ENCODE assay signal across 20 cellular contexts in the genomic region with DNA sequence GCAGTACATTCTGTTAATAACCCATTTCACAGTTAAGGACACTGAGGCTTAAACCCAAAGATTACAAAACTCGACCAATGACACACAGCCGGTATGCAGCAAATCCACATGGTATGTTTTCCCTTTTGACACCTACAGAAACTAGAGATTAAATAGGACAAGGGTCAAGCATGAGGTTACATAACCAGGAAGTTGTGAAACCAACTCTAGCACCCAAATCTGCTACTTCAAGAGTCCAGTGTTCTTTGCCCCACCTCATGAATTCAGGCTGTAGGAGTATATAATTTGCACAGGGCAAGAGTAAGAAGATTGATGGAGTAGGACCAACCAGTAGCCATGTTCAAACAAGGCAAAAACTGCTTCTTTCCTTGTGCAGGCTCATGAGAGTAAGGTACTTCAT.
"Had no signal": no experiment of that assay in that cellular context is flagged by ENCODE, and none has a peak within 500 bp of the region (broad histone marks: within the 10 kb centered on the region; RNA-seq: fewer than 3 reads in every experiment).

No MANE protein-coding gene starts in this region.

- DNase-seq: activated CD4-positive, alpha-beta memory T cell treated with anti-CD3 and anti-CD28 coated beads for 36 hours; activated CD4-positive, alpha-beta T cell treated with anti-CD3 and anti-CD28 coated beads for 4 hours; activated CD8-positive, alpha-beta memory T cell treated with anti-CD3 and anti-CD28 coated beads, Interleukin-2, amount 10 ng/mL, durations not matched to agents 7 days and 5 days; activated naive CD4-positive, alpha-beta T cell treated with Interleukin-2 at 50 U/mL for 16 hours; activated naive CD8-positive, alpha-beta T cell treated with anti-CD3 and anti-CD28 coated beads, Interleukin-2, amount 10 ng/mL, durations not matched to agents 7 days and 5 days; amygdala; dermis blood vessel endothelial cell; effector memory CD4-positive, alpha-beta T cell; foreskin fibroblast; glutamatergic neuron; stimulated activated CD4-positive, alpha-beta T cell treated with anti-CD3 and anti-CD28 coated beads, Interleukin-2, amount 100 ng/mL, for 24 hours; stimulated activated naive CD8-positive, alpha-beta T cell treated with anti-CD3 and anti-CD28 coated beads, Interleukin-15, Interleukin-2, amounts not matched to agents 100 U/mL and 50 U/mL, for 24 hours; substantia nigra; T-helper 2 cell; tibial artery had no signal

- H3K36me3 ChIP-seq: tibial artery had no signal

- H3K27me3 ChIP-seq: tibial artery had no signal

- H3K27ac ChIP-seq: tibial artery had no signal

- H3K4me3 ChIP-seq: tibial artery had no signal

- FAIRE-seq: keratinocyte, TTC549, urothelium cell line had no signal

- H3K4me1 ChIP-seq: tibial artery had no signal

- ATAC-seq: activated CD8-positive, alpha-beta memory T cell treated with anti-CD3 and anti-CD28 coated beads, Interleukin-2, amount 10 ng/mL, durations not matched to agents 7 days and 5 days; left lobe of liver; stimulated activated naive CD8-positive, alpha-beta T cell treated with anti-CD3 and anti-CD28 coated beads, Interleukin-15, Interleukin-2, amounts not matched to agents 100 U/mL and 50 U/mL, for 24 hours; WTC11 had no signal

- H3K9me3 ChIP-seq: tibial artery had no signal
